Comparison of ENCODE assay signal across 8 cellular contexts in genomic region chr10:110226926-110227641, GRCh38. TPM values are rescaled to one million over a fixed set of nuclear protein-coding genes. Genes with fewer than 3 reads are reported as not detected.
DNase-seq lines count a peak whose midpoint lies in the region; ATAC-seq, FAIRE-seq and TF ChIP-seq lines count a peak whose summit lies in the region.

No MANE protein-coding gene starts in this region.

- peaks cover 10% of the 10 kb centered on the region for H3K4me1 ChIP-seq in Loucy (ENCODE audit: insufficient read depth, low read length, poor library complexity, severe bottlenecking)

- peak overlapping the region; percentile 82 for H3K4me2 ChIP-seq in Loucy (ENCODE audit: low read depth, low read length, poor library complexity, severe bottlenecking)

- H3K9me3 ChIP-seq in Loucy (ENCODE audit: insufficient read depth, low read depth, low read length), result no peaks in the 10 kb centered on the region

- peaks cover 19% of the 10 kb centered on the region for H3K4me1 Mint-ChIP-seq in activated B cell treated with CpG ODN at 0.5 μM for 24 hours

- H3K27me3 ChIP-seq in Loucy (ENCODE audit: insufficient read depth, low read length, poor library complexity, severe bottlenecking) (no peaks in the 10 kb centered on the region), bronchial epithelial cell (ENCODE audit: control insufficient read depth, insufficient read depth, low read length) (no peaks in the 10 kb centered on the region)

- TF ChIP-seq CTCF in Loucy (conservative IDR thresholded peaks at IDR 0.05; ENCODE audit: low read length), result no peak
- TF ChIP-seq CTCF in activated B cell treated with CpG ODN at 0.5 μM for 24 hours (IDR thresholded peaks at IDR 0.05), result no peak
- TF ChIP-seq CTCF in bronchial epithelial cell (IDR thresholded peaks at IDR 0.05; ENCODE audit: insufficient read depth, low read length, severe bottlenecking), result no peak

- peaks cover 3% of the 10 kb centered on the region; the same call in 1 of the 2 replicates for H3K79me2 ChIP-seq in Loucy (ENCODE audit: insufficient read depth, low read length)

- no peak for FAIRE-seq in bronchial epithelial cell (lab: Jason Lieb, UNC)

- peaks cover 14% of the 10 kb centered on the region for H3K36me3 Mint-ChIP-seq in activated B cell treated with CpG ODN at 0.5 μM for 24 hours (ENCODE audit: low read depth)

- no peaks in the 10 kb centered on the region for H3F3A ChIP-seq in Loucy (ENCODE audit: low read depth)

- intact Hi-C loops in activated B cell treated with CpG ODN at 0.5 μM for 24 hours (cut with micrococcal nuclease), result loop anchor here (1.0 to 5.0 kb wide), 12 partner anchors 16 to 692 kb away; partner anchors contain the start of genes ADD3, BBIP1, DUSP5 and SHOC2

- no peaks in the 10 kb centered on the region for H3K9me3 Mint-ChIP-seq in activated B cell treated with CpG ODN at 0.5 μM for 24 hours

- H4K20me1 ChIP-seq in Loucy (ENCODE audit: insufficient read depth, low read length, poor library complexity, severe bottlenecking), result no peaks in the 10 kb centered on the region

- DNase-seq in ELF-1 (ENCODE audit: low read depth, low spot score) (peak; percentile 38), activated B cell treated with CpG ODN at 0.5 μM for 24 hours (peak; percentile 69), bronchial epithelial cell (ENCODE audit: low read depth) (peak; percentile 18), islet precursor cell (peak; percentile 73), RKO (ENCODE audit: low spot score) (no peak), foreskin melanocyte (no peak)
- DNase-seq in stimulated activated CD4-positive, alpha-beta T cell treated with anti-CD3 and anti-CD28 coated beads, Interleukin-12 subunit alpha, Interleukin-12 subunit beta, amount 100 ng/mL, for 4 hours, result peak; percentile 79

- H3K4me3 ChIP-seq in Loucy (ENCODE audit: low read length, poor library complexity, severe bottlenecking) (peak overlapping the region; percentile 76), bronchial epithelial cell (ENCODE audit: low read depth, low read length) (peak overlapping the region; percentile 86)

- H3K4me3 Mint-ChIP-seq in activated B cell treated with CpG ODN at 0.5 μM for 24 hours, result peak overlapping the region; percentile 97

- ATAC-seq in activated B cell treated with CpG ODN at 0.5 μM for 24 hours (ENCODE audit: low read depth), result peak; percentile 48

- no peaks in the 10 kb centered on the region for H3K27me3 Mint-ChIP-seq in activated B cell treated with CpG ODN at 0.5 μM for 24 hours

- CTCF ChIA-PET in activated B cell treated with CpG ODN at 0.5 μM for 24 hours (lab: Charles Lee), result no interaction called here

- no peaks in the 10 kb centered on the region for H3K9me2 ChIP-seq in Loucy (replicated peaks; ENCODE audit: low read depth, low read length)

- peak overlapping the region; percentile 70 for H2AFZ ChIP-seq in Loucy (ENCODE audit: low read length)

- POLR2A ChIA-PET in activated B cell treated with CpG ODN at 0.5 μM for 24 hours (lab: Charles Lee), result interaction anchor here (0.6 to 2.1 kb wide), 11 partner anchors 15 to 280 kb away, joined by 3 to 19 read pairs (median 4); partner anchors contain the start of genes ADD3 and SMNDC1

- H3K36me3 ChIP-seq in Loucy (ENCODE audit: insufficient read depth, low read length) (no peaks in the 10 kb centered on the region; the same call in 1 of the 2 replicates), bronchial epithelial cell (ENCODE audit: control insufficient read depth, insufficient read depth, low read length) (peaks cover 2% of the 10 kb centered on the region)

- peak overlapping the region; percentile 96 for H3K27ac Mint-ChIP-seq in activated B cell treated with CpG ODN at 0.5 μM for 24 hours

- H3K9ac ChIP-seq in Loucy (ENCODE audit: low read depth, low read length, poor library complexity, severe bottlenecking), result peak overlapping the region; percentile 73

RNA-seq across cellular contexts. Expression of gene MXI1, which starts 19.7 kb away (rescaled TPM):
- 8.2 and 8.5 TPM in 2 replicates for total RNA-seq in activated B cell treated with CpG ODN at 0.5 μM for 24 hours
- total RNA-seq in bronchial epithelial cell, result 26.5 and 48.7 TPM in 2 replicates

Comparison
In these comparisons a context has a peak if more than half of its experiments do, and no peak if none do; other contexts are left out.
1. DNase-seq: peak in ELF-1 (single experiment), activated B cell treated with CpG ODN at 0.5 μM for 24 hours (single experiment), bronchial epithelial cell (single experiment), islet precursor cell (single experiment) and stimulated activated CD4-positive, alpha-beta T cell treated with anti-CD3 and anti-CD28 coated beads, Interleukin-12 subunit alpha, Interleukin-12 subunit beta, amount 100 ng/mL, for 4 hours (single experiment); none in RKO (single experiment) and foreskin melanocyte (single experiment).